14 cellular contexts compared by ENCODE assay signal in genomic region chr11:35260342-35260985, GRCh38.
DNase-seq lines count a peak whose midpoint lies in the region; ATAC-seq and TF ChIP-seq lines count a peak whose summit lies in the region.
"Had no signal": no experiment of that assay in that cellular context is flagged by ENCODE, and none has a peak within 500 bp of the region (broad histone marks: within the 10 kb centered on the region; RNA-seq: fewer than 3 reads in every experiment).

No MANE protein-coding gene starts in this region.

- TF ChIP-seq CTCF in PC-3 (conservative IDR thresholded peaks at IDR 0.05; ENCODE audit: low read depth, low read length), result no peak
- TF ChIP-seq CTCF in epithelial cell of esophagus (IDR thresholded peaks at IDR 0.05; ENCODE audit: insufficient read depth, low read depth, low read length, missing control alignments), result no peak

- H3F3A ChIP-seq in PC-3 (ENCODE audit: low read length, unreplicated experiment), result no peaks in the 10 kb centered on the region

- no peaks in the 10 kb centered on the region for H3K9me3 ChIP-seq in PC-3 (ENCODE audit: low read length)
- H3K9me3 ChIP-seq: tibial nerve had no signal

- no peaks in the 10 kb centered on the region for H3K27me3 ChIP-seq in PC-3 (ENCODE audit: low read length)
- H3K27me3 ChIP-seq in rectal smooth muscle tissue (ENCODE audit: control insufficient read depth, insufficient read depth, low read length), result no peaks in the 10 kb centered on the region
- H3K27me3 ChIP-seq: tibial nerve had no signal

- H3K9me3 Mint-ChIP-seq in activated CD4-positive, alpha-beta T cell treated with anti-CD3 and anti-CD28 coated beads for 36 hours (ENCODE audit: low read depth), result no peaks in the 10 kb centered on the region
- H3K9me3 Mint-ChIP-seq: dendritic cell treated with granulocyte-macrophage colony-stimulating factor and Interleukin-4, amounts not matched to agents 40 ng/mL and 50 ng/mL, for 4 days; neural crest cell had no signal

- BruUV-seq in PC-3 (replicated peaks; lab: Mats Ljungman, UMichigan), result no TSS peak

- H3K79me2 ChIP-seq in PC-3 (ENCODE audit: low read length), result no peaks in the 10 kb centered on the region

- H3K36me3 Mint-ChIP-seq in activated CD4-positive, alpha-beta T cell treated with anti-CD3 and anti-CD28 coated beads for 36 hours (ENCODE audit: low read depth), result no peaks in the 10 kb centered on the region

- ATAC-seq in PC-3 (peak; percentile 93), HG03159 (IDR thresholded peaks at IDR 0.05; ENCODE audit: unreplicated experiment) (no peak), GM18520 (IDR thresholded peaks at IDR 0.05; ENCODE audit: unreplicated experiment) (no peak)
- no peak for ATAC-seq in activated CD4-positive, alpha-beta T cell treated with anti-CD3 and anti-CD28 coated beads for 36 hours

- H3K36me3 ChIP-seq in PC-3 (ENCODE audit: low read depth, low read length) (no peaks in the 10 kb centered on the region), rectal smooth muscle tissue (ENCODE audit: control insufficient read depth, insufficient read depth, low read length) (no peaks in the 10 kb centered on the region)
- H3K36me3 ChIP-seq: tibial nerve had no signal

- H3K4me3 Mint-ChIP-seq in activated CD4-positive, alpha-beta T cell treated with anti-CD3 and anti-CD28 coated beads for 36 hours, result no peak overlapping the region
- H3K4me3 Mint-ChIP-seq: dendritic cell treated with granulocyte-macrophage colony-stimulating factor and Interleukin-4, amounts not matched to agents 40 ng/mL and 50 ng/mL, for 4 days; neural crest cell had no signal

- DNase-seq in Daoy (ENCODE audit: low read depth), result peak; percentile 60
- DNase-seq in PC-3, result peak; percentile 85
- peak; percentile 77 for DNase-seq in epithelial cell of esophagus (ENCODE audit: low read depth)
- no peak for DNase-seq in activated CD4-positive, alpha-beta T cell treated with anti-CD3 and anti-CD28 coated beads for 36 hours
- no peak for DNase-seq in stimulated activated CD4-positive, alpha-beta T cell treated with anti-CD3 and anti-CD28 coated beads, Interleukin-4, amount 100 ng/mL, for 1 hour
- DNase-seq: activated T-cell treated with anti-CD3 and anti-CD28 coated beads, Interleukin-2, amount 50 U/mL, for 48 hours; MM.1S; stimulated activated CD4-positive, alpha-beta T cell treated with anti-CD3 and anti-CD28 coated beads, Interleukin-2, amount 100 ng/mL, for 48 hours had no signal

- no peaks in the 10 kb centered on the region for H3K27me3 Mint-ChIP-seq in activated CD4-positive, alpha-beta T cell treated with anti-CD3 and anti-CD28 coated beads for 36 hours
- H3K27me3 Mint-ChIP-seq: dendritic cell treated with granulocyte-macrophage colony-stimulating factor and Interleukin-4, amounts not matched to agents 40 ng/mL and 50 ng/mL, for 4 days had no signal

- H4K20me1 ChIP-seq in PC-3 (ENCODE audit: low read length), result no peaks in the 10 kb centered on the region

- peak overlapping the region; percentile 69 for H3K4me2 ChIP-seq in PC-3 (ENCODE audit: low read length)

- H3K27ac ChIP-seq in PC-3 (ENCODE audit: low read length) (peak overlapping the region; percentile 42), rectal smooth muscle tissue (ENCODE audit: low read depth, low read length) (peak overlapping the region; percentile 27)
- H3K27ac ChIP-seq: tibial nerve had no signal

- H3K9ac ChIP-seq in PC-3 (ENCODE audit: low read length) (peak overlapping the region; percentile 9; the same call in 1 of the 2 replicates), rectal smooth muscle tissue (ENCODE audit: low read length) (no peak overlapping the region)

- no peaks in the 10 kb centered on the region for H3K9me2 ChIP-seq in PC-3 (replicated peaks; ENCODE audit: low read length)

- H2AFZ ChIP-seq in PC-3 (ENCODE audit: low read length), result peak overlapping the region; percentile 60; the same call in 1 of the 2 replicates

- H3K27ac Mint-ChIP-seq in activated CD4-positive, alpha-beta T cell treated with anti-CD3 and anti-CD28 coated beads for 36 hours, result no peak overlapping the region
- H3K27ac Mint-ChIP-seq: dendritic cell treated with granulocyte-macrophage colony-stimulating factor and Interleukin-4, amounts not matched to agents 40 ng/mL and 50 ng/mL, for 4 days had no signal

- CTCF ChIA-PET in PC-3 (lab: Charles Lee), result interaction anchor here (0.8 to 1.7 kb wide), 2 partner anchors 25 to 44 kb away, joined by 3 to 4 read pairs; no protein-coding TSS in a partner anchor
- CTCF ChIA-PET in activated CD4-positive, alpha-beta T cell treated with anti-CD3 and anti-CD28 coated beads for 36 hours (lab: Charles Lee), result interaction anchor here (0.7 to 2.0 kb wide), 3 partner anchors 14 to 34 kb away, joined by 3 to 6 read pairs (median 3); no protein-coding TSS in a partner anchor

- H3K4me3 ChIP-seq in PC-3 (ENCODE audit: low read length), result peak overlapping the region; percentile 20; the same call in 1 of the 2 replicates
- H3K4me3 ChIP-seq in epithelial cell of esophagus (ENCODE audit: low read length), result no peak overlapping the region
- H3K4me3 ChIP-seq in rectal smooth muscle tissue (ENCODE audit: low read length), result no peak overlapping the region
- H3K4me3 ChIP-seq: tibial nerve had no signal

- POLR2A ChIA-PET in PC-3 (lab: Charles Lee; ENCODE audit: unreplicated experiment), result interaction anchor here (0.7 kb wide), 1 partner anchor 15 kb away, joined by 3 read pairs; no protein-coding TSS in a partner anchor
- POLR2A ChIA-PET in activated CD4-positive, alpha-beta T cell treated with anti-CD3 and anti-CD28 coated beads for 36 hours (lab: Charles Lee), result no interaction called here

- H3K4me1 ChIP-seq in PC-3 (ENCODE audit: insufficient read depth, low read length) (peaks cover 12% of the 10 kb centered on the region), rectal smooth muscle tissue (ENCODE audit: control insufficient read depth, insufficient read depth, low read length) (peaks cover 7% of the 10 kb centered on the region)
- H3K4me1 ChIP-seq: tibial nerve had no signal

- H3K4me1 Mint-ChIP-seq in activated CD4-positive, alpha-beta T cell treated with anti-CD3 and anti-CD28 coated beads for 36 hours, result peaks cover 19% of the 10 kb centered on the region
- H3K4me1 Mint-ChIP-seq: neural crest cell had no signal

- intact Hi-C loops in PC-3 (cut with micrococcal nuclease), result loop anchor here (1.0 kb wide), 1 partner anchor 104 kb away; no protein-coding TSS in a partner anchor
- intact Hi-C loops in activated CD4-positive, alpha-beta T cell treated with anti-CD3 and anti-CD28 coated beads for 36 hours (cut with DNase I, micrococcal nuclease), result no loop called here

Comparison
In these comparisons a context has a peak if more than half of its experiments do, and no peak if none do; other contexts are left out.
1. DNase-seq: peak in Daoy (single experiment), PC-3 (single experiment) and epithelial cell of esophagus (single experiment); none in activated CD4-positive, alpha-beta T cell treated with anti-CD3 and anti-CD28 coated beads for 36 hours (single experiment) and stimulated activated CD4-positive, alpha-beta T cell treated with anti-CD3 and anti-CD28 coated beads, Interleukin-4, amount 100 ng/mL, for 1 hour (single experiment).